In genomic region chr15:74845208-74845568, GRCh38 we compare ENCODE assay signal across 1 cellular context.
TF ChIP-seq lines count a peak whose summit lies in the region.

No MANE protein-coding gene starts in this region.

TF ChIP-seq in HepG2, 621 proteins besides CTCF, POLR2A, EP300 and RAD21:
- TF ChIP-seq ZNF790 (CRISPR knock-in tag; IDR thresholded peaks at IDR 0.05; ENCODE audit: borderline replicate concordance) (no peak), ZBED4 (CRISPR knock-in tag; IDR thresholded peaks at IDR 0.05; ENCODE audit: borderline replicate concordance) (no peak), ZNF543 (CRISPR knock-in tag; IDR thresholded peaks at IDR 0.05) (no peak), CEBPB (IDR thresholded peaks at IDR 0.05; ENCODE audit: borderline replicate concordance, low read depth, low read length) (no peak), RFX1 (IDR thresholded peaks at IDR 0.05) (no peak), MTA3 (CRISPR knock-in tag; IDR thresholded peaks at IDR 0.05) (no peak), ZSCAN20 (CRISPR knock-in tag; IDR thresholded peaks at IDR 0.05; ENCODE audit: borderline replicate concordance) (no peak), ZNF563 (CRISPR knock-in tag; IDR thresholded peaks at IDR 0.05) (no peak), ZNF597 (CRISPR knock-in tag; IDR thresholded peaks at IDR 0.05) (no peak), ONECUT2 (CRISPR knock-in tag; IDR thresholded peaks at IDR 0.05) (no peak), NFAT5 (CRISPR knock-in tag; IDR thresholded peaks at IDR 0.05) (no peak), ZNF564 (CRISPR knock-in tag; IDR thresholded peaks at IDR 0.05) (no peak), ZFP36 (IDR thresholded peaks at IDR 0.05; ENCODE audit: borderline replicate concordance, low read depth, low read length, partially characterized antibody) (no peak), ZNF777 (CRISPR knock-in tag; IDR thresholded peaks at IDR 0.05) (no peak), MYPOP (CRISPR knock-in tag; IDR thresholded peaks at IDR 0.05) (no peak), ASH2L (IDR thresholded peaks at IDR 0.05; ENCODE audit: insufficient read length, low read depth, low read length) (no peak), GTF3A (CRISPR knock-in tag; conservative IDR thresholded peaks at IDR 0.05) (no peak)
